ENCODE assay signal across 25 cellular contexts in the genomic region with DNA sequence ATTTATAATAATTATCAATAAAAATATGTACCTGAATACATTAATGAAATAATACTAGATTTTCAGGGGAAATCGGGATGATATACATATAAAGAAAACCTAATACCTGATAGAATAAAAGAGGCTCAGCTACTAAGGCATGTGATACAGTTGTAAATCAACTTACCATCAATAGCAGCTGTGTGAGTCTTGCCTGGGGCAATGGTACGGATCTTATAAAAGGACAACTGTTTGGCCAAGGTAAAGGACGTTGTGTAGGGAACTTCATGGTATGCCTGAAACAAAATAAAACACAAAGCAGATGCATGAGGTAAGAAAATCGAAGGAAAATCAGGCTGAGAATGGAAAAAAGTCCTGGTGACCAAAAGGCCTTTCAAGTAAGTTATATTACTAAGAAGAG.
"Had no signal": no experiment of that assay in that cellular context is flagged by ENCODE, and none has a peak within 500 bp of the region (broad histone marks: within the 10 kb centered on the region; RNA-seq: fewer than 3 reads in every experiment).

No MANE protein-coding gene starts in this region.

- H3K4me3 ChIP-seq: gastroesophageal sphincter, lower lobe of right lung, neural progenitor cell, pancreas, right lobe of liver, suprapubic skin, tibial artery, upper lobe of left lung, uterus had no signal

- ATAC-seq: esophagus mucosa; gastroesophageal sphincter; left lobe of liver; lower lobe of right lung; natural killer cell treated with Interleukin-12 subunit alpha and Interleukin-12 subunit beta and Interleukin-15 and Interleukin-18, amount 100 ng/mL, for 72 hours; pancreas; right lobe of liver; stimulated activated effector memory CD8-positive, alpha-beta T cell treated with anti-CD3 and anti-CD28 coated beads, Interleukin-12 subunit alpha, Interleukin-12 subunit beta, amount 100 ng/mL, for 72 hours; stimulated activated naive CD8-positive, alpha-beta T cell treated with anti-CD3 and anti-CD28 coated beads, Interleukin-15, Interleukin-2, amounts not matched to agents 100 U/mL and 50 U/mL, for 24 hours had no signal

- H3K4me1 ChIP-seq: gastroesophageal sphincter, lower lobe of right lung, neural progenitor cell, pancreas, right lobe of liver, suprapubic skin, tibial artery, upper lobe of left lung, uterus had no signal

- H3K27ac Mint-ChIP-seq: memory B cell; mesothelial cell of epicardium; natural killer cell treated with Interleukin-12 subunit alpha and Interleukin-12 subunit beta and Interleukin-15 and Interleukin-18, amount 100 ng/mL, for 72 hours; neural progenitor cell; progenitor cell of endocrine pancreas; stimulated activated effector memory CD8-positive, alpha-beta T cell treated with anti-CD3 and anti-CD28 coated beads, Interleukin-12 subunit alpha, Interleukin-12 subunit beta, amount 100 ng/mL, for 72 hours had no signal

- H3K9me3 ChIP-seq: gastroesophageal sphincter, lower lobe of right lung, pancreas, right lobe of liver, suprapubic skin, tibial artery, upper lobe of left lung, uterus had no signal

- H3K27ac ChIP-seq: gastroesophageal sphincter, lower lobe of right lung, neural progenitor cell, pancreas, right lobe of liver, suprapubic skin, tibial artery, upper lobe of left lung, uterus had no signal

- H3K9me3 Mint-ChIP-seq: memory B cell; mesothelial cell of epicardium; natural killer cell treated with Interleukin-12 subunit alpha and Interleukin-12 subunit beta and Interleukin-15 and Interleukin-18, amount 100 ng/mL, for 72 hours; neural progenitor cell; stimulated activated effector memory CD8-positive, alpha-beta T cell treated with anti-CD3 and anti-CD28 coated beads, Interleukin-12 subunit alpha, Interleukin-12 subunit beta, amount 100 ng/mL, for 72 hours had no signal

- H3K36me3 ChIP-seq: neural progenitor cell, uterus had no signal

- DNase-seq: effector memory CD4-positive, alpha-beta T cell; glutamatergic neuron; islet precursor cell; lower lobe of right lung; nucleus accumbens; pancreas; retina; right lobe of liver; stimulated activated CD4-positive, alpha-beta T cell treated with anti-CD3 and anti-CD28 coated beads, Interleukin-4, amount 100 ng/mL, for 1 hour; stimulated activated CD8-positive, alpha-beta memory T cell treated with anti-CD3 and anti-CD28 coated beads, Interleukin-4, amount 100 ng/mL, for 48 hours; stimulated activated naive CD8-positive, alpha-beta T cell treated with anti-CD3 and anti-CD28 coated beads, Interleukin-15, Interleukin-2, amounts not matched to agents 100 U/mL and 50 U/mL, for 24 hours; tibial artery; upper lobe of left lung; uterus had no signal

- H3K4me1 Mint-ChIP-seq: memory B cell, mesothelial cell of epicardium, neural progenitor cell had no signal

- H3K4me3 Mint-ChIP-seq: memory B cell; mesothelial cell of epicardium; natural killer cell treated with Interleukin-12 subunit alpha and Interleukin-12 subunit beta and Interleukin-15 and Interleukin-18, amount 100 ng/mL, for 72 hours; neural progenitor cell; stimulated activated effector memory CD8-positive, alpha-beta T cell treated with anti-CD3 and anti-CD28 coated beads, Interleukin-12 subunit alpha, Interleukin-12 subunit beta, amount 100 ng/mL, for 72 hours had no signal

- H3K27me3 ChIP-seq: gastroesophageal sphincter, neural progenitor cell, pancreas, right lobe of liver, suprapubic skin, tibial artery, upper lobe of left lung, uterus had no signal

- FAIRE-seq: endometrium, pancreas had no signal

- H3K27me3 Mint-ChIP-seq: memory B cell; natural killer cell treated with Interleukin-12 subunit alpha and Interleukin-12 subunit beta and Interleukin-15 and Interleukin-18, amount 100 ng/mL, for 72 hours; progenitor cell of endocrine pancreas had no signal
